ENCODE assay signal across 18 cellular contexts in genomic region chr11:127825185-127825584, GRCh38.
DNase-seq lines count a peak whose midpoint lies in the region; ATAC-seq and TF ChIP-seq lines count a peak whose summit lies in the region.
"Had no signal": no experiment of that assay in that cellular context is flagged by ENCODE, and none has a peak within 500 bp of the region (broad histone marks: within the 10 kb centered on the region; RNA-seq: fewer than 3 reads in every experiment).

No MANE protein-coding gene starts in this region.

- H3K4me1 ChIP-seq in Caco-2: peaks cover 10% of the 10 kb centered on the region
- no peaks in the 10 kb centered on the region for H3K4me1 ChIP-seq in mesendoderm (ENCODE audit: control insufficient read depth, low read depth, low read length)

- no peak for ATAC-seq in GM18870 (IDR thresholded peaks at IDR 0.05; ENCODE audit: unreplicated experiment)
- ATAC-seq: GM23338, K562 had no signal

- POLR2A ChIA-PET in Caco-2 (lab: Charles Lee): interaction anchor here (1.0 kb wide), 2 partner anchors 18 to 20 kb away, joined by 3 read pairs; no protein-coding TSS in a partner anchor

- no peak overlapping the region for H2BK120ac ChIP-seq in mesendoderm (ENCODE audit: low read depth, low read length)

- intact Hi-C loops in Caco-2 (cut with micrococcal nuclease; ENCODE audit: unreplicated experiment): loop anchor here (1.0 kb wide), 1 partner anchor 19 kb away; no protein-coding TSS in a partner anchor

- CTCF ChIA-PET in Caco-2 (lab: Charles Lee): no interaction called here

- H3K4me3 Mint-ChIP-seq in Caco-2 (ENCODE audit: unreplicated experiment): no peak overlapping the region
- H3K4me3 Mint-ChIP-seq: CD4-positive, alpha-beta T cell; GM23338 had no signal

- H3K23ac ChIP-seq in mesendoderm (ENCODE audit: low read length): no peak overlapping the region

- H2BK5ac ChIP-seq in mesendoderm (ENCODE audit: low read length): no peak overlapping the region

- H4K5ac ChIP-seq in mesendoderm (ENCODE audit: low read length): no peak overlapping the region

- no peaks in the 10 kb centered on the region for H3K79me1 ChIP-seq in mesendoderm (ENCODE audit: low read length)

- peaks cover 21% of the 10 kb centered on the region for H3K4me1 Mint-ChIP-seq in Caco-2 (ENCODE audit: low read depth, unreplicated experiment)

- no peak overlapping the region for H3K9ac ChIP-seq in mesendoderm (ENCODE audit: low read length)

- H3K27ac Mint-ChIP-seq in Caco-2 (ENCODE audit: unreplicated experiment): peak overlapping the region; percentile 53
- H3K27ac Mint-ChIP-seq: CD4-positive, alpha-beta T cell; GM23338 had no signal

- no peaks in the 10 kb centered on the region for H3K27me3 Mint-ChIP-seq in Caco-2 (ENCODE audit: insufficient read depth, unreplicated experiment)

- H3K79me2 ChIP-seq in mesendoderm (ENCODE audit: control insufficient read depth, insufficient read depth, low read length): no peaks in the 10 kb centered on the region

- no peak overlapping the region for H3K18ac ChIP-seq in mesendoderm (ENCODE audit: low read length)

- no peak overlapping the region for H3K4ac ChIP-seq in mesendoderm (ENCODE audit: low read depth, low read length)

- no peak overlapping the region for H3K4me2 ChIP-seq in mesendoderm (ENCODE audit: low read length)
- H3K4me2 ChIP-seq: GM23338 had no signal

- no peak overlapping the region for H3K27ac ChIP-seq in mesendoderm (ENCODE audit: low read depth, low read length)
- H3K27ac ChIP-seq: C4-2B, HL-60 had no signal

- H3K4me3 ChIP-seq in Caco-2 (ENCODE audit: low read depth, low read length): no peak overlapping the region
- H3K4me3 ChIP-seq in mesendoderm (ENCODE audit: low read length): no peak overlapping the region
- H3K4me3 ChIP-seq: GM23338, K562 had no signal

- peaks cover 48% of the 10 kb centered on the region for H3K9me3 Mint-ChIP-seq in Caco-2 (ENCODE audit: unreplicated experiment)
- H3K9me3 Mint-ChIP-seq: CD4-positive, alpha-beta T cell; GM23338 had no signal

- no peak overlapping the region for H3K56ac ChIP-seq in mesendoderm (ENCODE audit: low read length)

- H2BK15ac ChIP-seq in mesendoderm (replicated peaks; ENCODE audit: low read depth): peak overlapping the region; percentile 36

- H3K27me3 ChIP-seq in Caco-2 (replicated peaks; ENCODE audit: control insufficient read depth, insufficient read depth, low read length) (no peaks in the 10 kb centered on the region), mesendoderm (ENCODE audit: insufficient read depth, low read length, poor library complexity) (peaks cover 1% of the 10 kb centered on the region)

- H3K36me3 Mint-ChIP-seq in Caco-2 (ENCODE audit: insufficient read depth, unreplicated experiment): peaks cover 9% of the 10 kb centered on the region

- no peaks in the 10 kb centered on the region for H3K36me3 ChIP-seq in Caco-2 (ENCODE audit: control insufficient read depth, insufficient read depth, low read length)
- H3K36me3 ChIP-seq in mesendoderm (ENCODE audit: control insufficient read depth, insufficient read depth, low read length): no peaks in the 10 kb centered on the region

- BruUV-seq in Caco-2 (replicated peaks; lab: Mats Ljungman, UMichigan): no TSS peak

- no peak overlapping the region for H2AK5ac ChIP-seq in mesendoderm (ENCODE audit: low read length)

- DNase-seq in NCI-H748 (lab: John Stamatoyannopoulos, UW; ENCODE audit: unreplicated experiment) (peak; percentile 26), NCI-H748 treated with DMSO at 0.1 percent for 48 hours (lab: John Stamatoyannopoulos, UW) (no peak), Caco-2 (peak; percentile 71 to 74), NCI-H146 (lab: John Stamatoyannopoulos, UW) (peak; percentile 61), mesendoderm (peak; percentile 19), GM03348 (ENCODE audit: low spot score) (no peak)
- DNase-seq: AML-193; CD4-positive, alpha-beta T cell; DMS153; DND-41; EL; HCEC 1CT; IMR-90 had no signal

- no CpG with 5 or more reads among the region's 4 CpGs for WGBS in mesendoderm (ENCODE audit: extremely low coverage, insufficient coverage, low lambda C conversion rate)

- H3K9me3 ChIP-seq in Caco-2: peaks cover 8% of the 10 kb centered on the region

- no peak for TF ChIP-seq CTCF in Caco-2 (IDR thresholded peaks at IDR 0.05; ENCODE audit: insufficient read depth in 1 of 2, low read depth in 1 of 2, low read length in 1 of 2, severe bottlenecking in 1 of 2, unreplicated experiment in 1 of 2)

- H4K8ac ChIP-seq in mesendoderm (ENCODE audit: low read depth, low read length): no peak overlapping the region

Comparison
In these comparisons a context has a peak if more than half of its experiments do, and no peak if none do; other contexts are left out.
1. DNase-seq: peak in NCI-H748 (single experiment), Caco-2 (2 of 2), NCI-H146 (single experiment) and mesendoderm (single experiment); none in NCI-H748 treated with DMSO at 0.1 percent for 48 hours (single experiment) and GM03348 (single experiment).